Comparison of ENCODE assay signal across 10 cellular contexts in genomic region chr10:580796-581195, GRCh38.
DNase-seq lines count a peak whose midpoint lies in the region; ATAC-seq and TF ChIP-seq lines count a peak whose summit lies in the region.
"Had no signal": no experiment of that assay in that cellular context is flagged by ENCODE, and none has a peak within 500 bp of the region (broad histone marks: within the 10 kb centered on the region; RNA-seq: fewer than 3 reads in every experiment).

No MANE protein-coding gene starts in this region.

- H3K4me1 ChIP-seq in transverse colon (peaks cover 0 to 9% (median 3%) of the 10 kb centered on the region in 4 donors), Caco-2 (0 out of 2 replicates have a peak, but pooled peaks cover 3% of the 10 kb centered on the region)

- intact Hi-C loops in transverse colon (cut with DNase I; ENCODE audit: low total_unique reads) (loop anchor here (10.0 kb wide), 1 partner anchor 204 kb away; no protein-coding TSS in a partner anchor), Caco-2 (cut with micrococcal nuclease; ENCODE audit: unreplicated experiment) (no loop called here)

- H3K4me3 ChIP-seq in cardiac fibroblast (replicated peaks in 1 of 2; ENCODE audit: low read depth in 2 of 2, low read length in 2 of 2) (no peak overlapping the region), transverse colon (no peak overlapping the region), Caco-2 (ENCODE audit: low read depth, low read length) (no peak overlapping the region)
- H3K4me3 ChIP-seq: hepatocyte had no signal

- H3K9me3 Mint-ChIP-seq in Caco-2 (ENCODE audit: unreplicated experiment), result no peaks in the 10 kb centered on the region

- no peaks in the 10 kb centered on the region for H3K9me3 ChIP-seq in transverse colon
- no peaks in the 10 kb centered on the region for H3K9me3 ChIP-seq in Caco-2

- H3K36me3 Mint-ChIP-seq in Caco-2 (ENCODE audit: insufficient read depth, unreplicated experiment), result no peaks in the 10 kb centered on the region
- H3K36me3 Mint-ChIP-seq: natural killer cell had no signal

- in situ Hi-C loops in transverse colon (cut with MboI; ENCODE audit: low pct_ligation_motif_present in 1 of 4, low pct_unique_long_range_greater_than_20kb in 1 of 4, low sequenced_read_pairs in 3 of 4), result no loop called here

- no peak overlapping the region for H3K4me3 Mint-ChIP-seq in Caco-2 (ENCODE audit: unreplicated experiment)
- H3K4me3 Mint-ChIP-seq: natural killer cell had no signal

- POLR2A ChIA-PET in Caco-2 (lab: Charles Lee), result no interaction called here

- peaks cover 9% of the 10 kb centered on the region for H3K4me1 Mint-ChIP-seq in Caco-2 (ENCODE audit: low read depth, unreplicated experiment)
- H3K4me1 Mint-ChIP-seq: natural killer cell had no signal

- 64 to 67% methylated on average over 5 to 7 of the region's 7 CpGs for WGBS in transverse colon (ENCODE audit: low coverage in 1 of 2), 2 donors

- TF ChIP-seq POLR2A in transverse colon (IDR thresholded peaks at IDR 0.05), result no peak

- H3K27ac Mint-ChIP-seq in Caco-2 (ENCODE audit: unreplicated experiment), result no peak overlapping the region
- H3K27ac Mint-ChIP-seq: natural killer cell had no signal

- H3K36me3 ChIP-seq in transverse colon (no peaks in the 10 kb centered on the region), Caco-2 (ENCODE audit: control insufficient read depth, insufficient read depth, low read length) (no peaks in the 10 kb centered on the region)

- no peak for TF ChIP-seq CTCF in cardiac fibroblast (IDR thresholded peaks at IDR 0.05; ENCODE audit: low read depth, low read length)
- TF ChIP-seq CTCF in transverse colon (IDR thresholded peaks at IDR 0.05), result no peak
- no peak for TF ChIP-seq CTCF in Caco-2 (IDR thresholded peaks at IDR 0.05; ENCODE audit: insufficient read depth in 1 of 2, low read depth in 1 of 2, low read length in 1 of 2, severe bottlenecking in 1 of 2, unreplicated experiment in 1 of 2)

- no peaks in the 10 kb centered on the region for H3K27me3 Mint-ChIP-seq in Caco-2 (ENCODE audit: insufficient read depth, unreplicated experiment)

- no peak for ATAC-seq in HG03196 (IDR thresholded peaks at IDR 0.05; ENCODE audit: unreplicated experiment)

- H3K27me3 ChIP-seq in transverse colon (no peaks in the 10 kb centered on the region), Caco-2 (replicated peaks; ENCODE audit: control insufficient read depth, insufficient read depth, low read length) (no peaks in the 10 kb centered on the region)
- H3K27me3 ChIP-seq: hepatocyte had no signal

- no TSS peak for BruUV-seq in Caco-2 (replicated peaks; lab: Mats Ljungman, UMichigan)

- peak overlapping the region; percentile 23 to 63 (median 52) for H3K27ac ChIP-seq in transverse colon
- H3K27ac ChIP-seq: hepatocyte had no signal

- TF ChIP-seq EP300 in transverse colon (IDR thresholded peaks at IDR 0.05; ENCODE audit: low read depth), result no peak

- DNase-seq in HT1080 (ENCODE audit: low read depth) (peak; percentile 89), cardiac fibroblast (ENCODE audit: low read depth in 2 of 2) (peak; percentile 83 to 93), kidney tubule cell (ENCODE audit: low spot score) (peak; percentile 75), transverse colon (no peak), Caco-2 (no peak), NOMO-1 (lab: John Stamatoyannopoulos, UW; ENCODE audit: unreplicated experiment in 2 of 2) (no peak)
- DNase-seq: natural killer cell, NCI-H1930 had no signal

- CTCF ChIA-PET in Caco-2 (lab: Charles Lee), result no interaction called here

Comparison
In these comparisons a context has a peak if more than half of its experiments do, and no peak if none do; other contexts are left out.
1. DNase-seq: peak in HT1080 (single experiment), cardiac fibroblast (2 of 2) and kidney tubule cell (single experiment); none in transverse colon (single experiment), Caco-2 (0 of 2) and NOMO-1 (0 of 2).